In genomic region chr21:46226146-46226545, GRCh38 we compare ENCODE assay signal across 10 cellular contexts. TPM values are rescaled to one million over a fixed set of nuclear protein-coding genes. Genes with fewer than 3 reads are reported as not detected.
DNase-seq lines count a peak whose midpoint lies in the region; ATAC-seq and TF ChIP-seq lines count a peak whose summit lies in the region.
"Had no signal": no experiment of that assay in that cellular context is flagged by ENCODE, and none has a peak within 500 bp of the region (broad histone marks: within the 10 kb centered on the region; RNA-seq: fewer than 3 reads in every experiment).

No MANE protein-coding gene starts in this region.

- no peaks in the 10 kb centered on the region for H3K27me3 ChIP-seq in left ventricle myocardium inferior (ENCODE audit: low read depth)
- H3K27me3 ChIP-seq in heart right ventricle: no peaks in the 10 kb centered on the region
- no peaks in the 10 kb centered on the region for H3K27me3 ChIP-seq in mesendoderm (ENCODE audit: insufficient read depth, low read length, poor library complexity)
- no peaks in the 10 kb centered on the region for H3K27me3 ChIP-seq in vagina

- H2AK5ac ChIP-seq in mesendoderm (ENCODE audit: low read length): no peak overlapping the region

- H2BK15ac ChIP-seq in mesendoderm (replicated peaks; ENCODE audit: low read depth): no peak overlapping the region

- H4K5ac ChIP-seq in mesendoderm (ENCODE audit: low read length): no peak overlapping the region

- intact Hi-C loops in left ventricle myocardium inferior (cut with micrococcal nuclease) (no loop called here), heart right ventricle (cut with DNase I) (loop anchor here in 5 of 10 donors (2.0 to 10.0 kb wide), 7 partner anchors 37 to 255 kb away; partner anchors contain the start of genes MCM3AP (in 1 of the 5) and YBEY (in 1 of the 5)), vagina (cut with DNase I) (loop anchor here (5.0 to 10.0 kb wide), 2 partner anchors 81 to 254 kb away; no protein-coding TSS in a partner anchor)

- no peak for ATAC-seq in heart right ventricle
- no peak for ATAC-seq in stimulated activated effector memory CD8-positive, alpha-beta T cell treated with anti-CD3 and anti-CD28 coated beads, Interleukin-12 subunit alpha, Interleukin-12 subunit beta, amount 100 ng/mL, for 72 hours

- H3K79me2 ChIP-seq in mesendoderm (ENCODE audit: control insufficient read depth, insufficient read depth, low read length): peaks cover 48% of the 10 kb centered on the region

- no peaks in the 10 kb centered on the region for H3K9me3 Mint-ChIP-seq in stimulated activated effector memory CD8-positive, alpha-beta T cell treated with anti-CD3 and anti-CD28 coated beads, Interleukin-12 subunit alpha, Interleukin-12 subunit beta, amount 100 ng/mL, for 72 hours

- H3K36me3 Mint-ChIP-seq in stimulated activated effector memory CD8-positive, alpha-beta T cell treated with anti-CD3 and anti-CD28 coated beads, Interleukin-12 subunit alpha, Interleukin-12 subunit beta, amount 100 ng/mL, for 72 hours: peaks cover 11% of the 10 kb centered on the region

- DNase-seq in left ventricle myocardium inferior (no peak), heart right ventricle (no peak), coronary artery (ENCODE audit: low spot score) (no peak), mesendoderm (no peak), vagina (ENCODE audit: extremely low spot score in 2 of 2) (no peak), 8988T (no peak)
- DNase-seq in stimulated activated effector memory CD8-positive, alpha-beta T cell treated with anti-CD3 and anti-CD28 coated beads, Interleukin-12 subunit alpha, Interleukin-12 subunit beta, amount 100 ng/mL, for 72 hours (ENCODE audit: low spot score in 2 of 2): no peak
- DNase-seq in stimulated activated CD4-positive, alpha-beta T cell treated with anti-CD3 and anti-CD28 coated beads, Interleukin-4, amount 100 ng/mL, for 24 hours: no peak
- DNase-seq: activated CD8-positive, alpha-beta memory T cell treated with anti-CD3 and anti-CD28 coated beads, Interleukin-2, amount 50 U/mL, for 4 hours; RPMI8226 had no signal

- H3K23ac ChIP-seq in mesendoderm (ENCODE audit: low read length): no peak overlapping the region

- TF ChIP-seq POLR2A in vagina (IDR thresholded peaks at IDR 0.05): no peak

- no peak overlapping the region for H2BK5ac ChIP-seq in mesendoderm (ENCODE audit: low read length)

- H3K27ac Mint-ChIP-seq in stimulated activated effector memory CD8-positive, alpha-beta T cell treated with anti-CD3 and anti-CD28 coated beads, Interleukin-12 subunit alpha, Interleukin-12 subunit beta, amount 100 ng/mL, for 72 hours: no peak overlapping the region

- H3K9me3 ChIP-seq in left ventricle myocardium inferior (replicated peaks) (no peaks in the 10 kb centered on the region), heart right ventricle (no peaks in the 10 kb centered on the region), vagina (no peaks in the 10 kb centered on the region)

- no peak overlapping the region for H3K56ac ChIP-seq in mesendoderm (ENCODE audit: low read length)

- H3K4me3 ChIP-seq in left ventricle myocardium inferior: peak overlapping the region; percentile 99
- H3K4me3 ChIP-seq in heart right ventricle: peak overlapping the region in 1 of 10 donors; percentile 3
- H3K4me3 ChIP-seq in coronary artery: peak overlapping the region; percentile 96
- peak overlapping the region; percentile 20 for H3K4me3 ChIP-seq in mesendoderm (ENCODE audit: low read length)
- H3K4me3 ChIP-seq in vagina: no peak overlapping the region

- H3K4me3 Mint-ChIP-seq in stimulated activated effector memory CD8-positive, alpha-beta T cell treated with anti-CD3 and anti-CD28 coated beads, Interleukin-12 subunit alpha, Interleukin-12 subunit beta, amount 100 ng/mL, for 72 hours: no peak overlapping the region

- TF ChIP-seq CTCF in left ventricle myocardium inferior (IDR thresholded peaks at IDR 0.05; ENCODE audit: borderline replicate concordance) (no peak), heart right ventricle (IDR thresholded peaks at IDR 0.05) (no peak), coronary artery (IDR thresholded peaks at IDR 0.05) (no peak), vagina (IDR thresholded peaks at IDR 0.05) (no peak)

- H3K4ac ChIP-seq in mesendoderm (ENCODE audit: low read depth, low read length): no peak overlapping the region

- no peak overlapping the region for H4K8ac ChIP-seq in mesendoderm (ENCODE audit: low read depth, low read length)

- 88 to 90% methylated on average over 1 of the region's 1 CpG for WGBS in heart right ventricle, 2 donors
- no CpG with 5 or more reads among the region's 1 CpG for WGBS in mesendoderm (ENCODE audit: extremely low coverage, insufficient coverage, low lambda C conversion rate)

- H3K36me3 ChIP-seq in left ventricle myocardium inferior (peaks cover 15% of the 10 kb centered on the region), heart right ventricle (peaks cover 0 to 24% (median 0%) of the 10 kb centered on the region in 9 donors), mesendoderm (ENCODE audit: control insufficient read depth, insufficient read depth, low read length) (peaks cover 4% of the 10 kb centered on the region), vagina (peaks cover 0 to 9% of the 10 kb centered on the region in 2 donors)

- peaks cover 83% of the 10 kb centered on the region for H3K4me1 ChIP-seq in left ventricle myocardium inferior
- peaks cover 10 to 64% (median 46%) of the 10 kb centered on the region in 9 donors for H3K4me1 ChIP-seq in heart right ventricle
- H3K4me1 ChIP-seq in mesendoderm (ENCODE audit: control insufficient read depth, low read depth, low read length): peaks cover 12% of the 10 kb centered on the region
- H3K4me1 ChIP-seq in vagina: peaks cover 33% of the 10 kb centered on the region

- H3K4me2 ChIP-seq in mesendoderm (ENCODE audit: low read length): no peak overlapping the region

- peaks cover 48% of the 10 kb centered on the region for H3K4me1 Mint-ChIP-seq in stimulated activated effector memory CD8-positive, alpha-beta T cell treated with anti-CD3 and anti-CD28 coated beads, Interleukin-12 subunit alpha, Interleukin-12 subunit beta, amount 100 ng/mL, for 72 hours

- H3K27ac ChIP-seq in left ventricle myocardium inferior (replicated peaks) (peak overlapping the region; percentile 95), heart right ventricle (peak overlapping the region in 5 of 10 donors; percentile 5 to 91 (median 40)), coronary artery (peak overlapping the region; percentile 33 to 88), mesendoderm (ENCODE audit: low read depth, low read length) (no peak overlapping the region), vagina (peak overlapping the region; percentile 96)

- no peak overlapping the region for H3K18ac ChIP-seq in mesendoderm (ENCODE audit: low read length)

- no peak overlapping the region for H3K9ac ChIP-seq in mesendoderm (ENCODE audit: low read length)

- H2BK120ac ChIP-seq in mesendoderm (ENCODE audit: low read depth, low read length): no peak overlapping the region

- peaks cover 34% of the 10 kb centered on the region for H3K79me1 ChIP-seq in mesendoderm (ENCODE audit: low read length)

RNA-seq across cellular contexts. Expression of gene LSS, which starts 2.4 kb away (rescaled TPM):
- 52.0 TPM for total RNA-seq in left ventricle myocardium inferior
- 10 to 100 TPM; 30.5 to 74.7 (median 40.7) TPM for total RNA-seq in heart right ventricle
- 10 to 100 TPM; 22.5 to 44.0 TPM for polyA plus RNA-seq in heart right ventricle
- polyA plus RNA-seq in mesendoderm (2013, experiment 1 of 2): 61.8 TPM
- polyA plus RNA-seq in mesendoderm (2013, experiment 2 of 2): 61.9 TPM
- 103 TPM for total RNA-seq in vagina

RNA-seq across cellular contexts. Expression of gene SPATC1L, which starts 41.9 kb away (rescaled TPM):
- total RNA-seq in left ventricle myocardium inferior (7.0 TPM), heart right ventricle (1 to 10 TPM; 4.7 to 9.8 (median 8.2) TPM), vagina (5.2 TPM)
- polyA plus RNA-seq in heart right ventricle: 10 to 100 TPM; 12.7 to 14.6 TPM
- polyA plus RNA-seq in mesendoderm (2013, experiment 1 of 2): 43.9 TPM
- polyA plus RNA-seq in mesendoderm (2013, experiment 2 of 2): 44.7 TPM

RNA-seq across cellular contexts. Expression of gene MCM3AP, which starts 59.3 kb away (rescaled TPM):
- total RNA-seq in left ventricle myocardium inferior (58.8 TPM), heart right ventricle (10 to 100 TPM; 45.6 to 68.4 (median 53.9) TPM), vagina (115 TPM)
- polyA plus RNA-seq in heart right ventricle: 10 to 100 TPM; 31.0 to 37.1 TPM
- polyA plus RNA-seq in mesendoderm (2013, experiment 1 of 2): 47.2 TPM
- 48.1 TPM for polyA plus RNA-seq in mesendoderm (2013, experiment 2 of 2)

RNA-seq across cellular contexts. Expression of gene YBEY, which starts 60.0 kb away (rescaled TPM):
- total RNA-seq in left ventricle myocardium inferior: 17.1 TPM
- total RNA-seq in heart right ventricle: 10 to 100 TPM; 11.9 to 25.7 (median 16.7) TPM
- polyA plus RNA-seq in heart right ventricle: 10 to 100 TPM; 15.8 to 18.1 TPM
- polyA plus RNA-seq in mesendoderm (2013, experiment 1 of 2): 16.0 TPM
- polyA plus RNA-seq in mesendoderm (2013, experiment 2 of 2): 16.8 TPM
- 11.3 TPM for total RNA-seq in vagina

Comparison
In these comparisons a context has a peak if more than half of its experiments do, and no peak if none do; other contexts are left out.
1. H3K4me3 ChIP-seq: peak in left ventricle myocardium inferior (single experiment), coronary artery (single experiment) and mesendoderm (single experiment); none in vagina (0 of 2).